In the genomic region with DNA sequence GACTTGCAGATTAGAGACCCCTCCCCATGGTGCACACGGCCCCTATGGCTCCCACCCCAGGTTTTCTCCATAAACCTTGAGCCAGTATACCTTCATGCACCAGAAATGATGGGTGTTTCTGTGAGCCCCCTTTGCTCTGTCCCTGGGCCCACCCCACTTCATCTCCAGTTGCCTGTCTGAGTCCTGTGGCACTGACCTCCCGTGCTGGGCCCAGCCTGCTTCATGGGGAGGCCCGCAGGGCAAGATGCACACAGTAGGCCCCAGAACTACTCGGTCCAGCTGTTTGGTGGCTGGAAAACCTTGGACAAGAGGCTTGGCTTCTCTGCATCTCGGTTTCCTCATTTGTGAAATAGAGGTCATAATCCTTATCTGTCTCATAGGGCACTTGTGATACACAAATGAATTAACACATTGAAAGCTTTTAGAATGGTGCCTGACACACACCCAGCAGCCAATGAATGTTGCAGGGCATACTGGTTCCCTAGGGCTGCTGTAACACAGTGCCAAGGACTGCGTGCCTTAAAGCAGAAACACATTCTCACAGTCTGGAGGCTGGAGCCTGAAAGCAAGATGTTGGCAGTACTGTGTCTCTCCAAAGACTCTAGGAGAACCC, we compare ENCODE assay signal across 20 cellular contexts. TPM values are rescaled to one million over a fixed set of nuclear protein-coding genes. Genes with fewer than 3 reads are reported as not detected.
"Had no signal": no experiment of that assay in that cellular context is flagged by ENCODE, and none has a peak within 500 bp of the region (broad histone marks: within the 10 kb centered on the region; RNA-seq: fewer than 3 reads in every experiment).

No MANE protein-coding gene starts in this region.

- H3K36me3 ChIP-seq: colonic mucosa, esophagus muscularis mucosa, heart right ventricle, neutrophil, right atrium auricular region, upper lobe of left lung had no signal

- H3K9me3 ChIP-seq: colonic mucosa, neutrophil had no signal

- H3K27ac Mint-ChIP-seq: activated naive CD8-positive, alpha-beta T cell; naive thymus-derived CD4-positive, alpha-beta T cell had no signal

- H3K4me1 Mint-ChIP-seq: naive thymus-derived CD4-positive, alpha-beta T cell had no signal

- H3K27me3 Mint-ChIP-seq: activated naive CD8-positive, alpha-beta T cell had no signal

- H3K27me3 ChIP-seq: colonic mucosa, esophagus muscularis mucosa, heart right ventricle, neutrophil, right atrium auricular region, upper lobe of left lung had no signal

- H3K4me3 ChIP-seq: colonic mucosa, esophagus muscularis mucosa, heart right ventricle, lung, right atrium auricular region, skin epidermis, upper lobe of left lung had no signal

- ATAC-seq: activated CD4-positive, CD25-positive, alpha-beta regulatory T cell treated with anti-CD3 and anti-CD28 coated beads, Interleukin-2, amount 50 U/mL, for 24 hours; naive thymus-derived CD4-positive, alpha-beta T cell had no signal

- H3K27ac ChIP-seq: colonic mucosa, esophagus muscularis mucosa, heart right ventricle, neutrophil, right atrium auricular region had no signal

- DNase-seq: activated CD4-positive, alpha-beta T cell treated with anti-CD3 and anti-CD28 coated beads, Interleukin-2, amount 50 U/mL, for 1 hour; activated CD8-positive, alpha-beta memory T cell treated with anti-CD3 and anti-CD28 coated beads for 24 hours; activated gamma-delta T cell treated with Interleukin-2 at 50 U/mL for 16 hours; amniotic stem cell; central memory CD4-positive, alpha-beta T cell; colonic mucosa; foreskin fibroblast; heart right ventricle; naive thymus-derived CD4-positive, alpha-beta T cell; stimulated activated CD4-positive, alpha-beta T cell treated with anti-CD3 and anti-CD28 coated beads, Interleukin-4, amount 100 ng/mL, for 24 hours; stimulated activated naive CD4-positive, alpha-beta T cell; substantia nigra had no signal

- H3K36me3 Mint-ChIP-seq: activated naive CD8-positive, alpha-beta T cell; naive thymus-derived CD4-positive, alpha-beta T cell had no signal

- H3K4me3 Mint-ChIP-seq: activated naive CD8-positive, alpha-beta T cell; naive thymus-derived CD4-positive, alpha-beta T cell had no signal

RNA-seq across cellular contexts. Expression of a gene that starts 58.4 kb away (rescaled TPM):
- polyA plus RNA-seq: naive thymus-derived CD4-positive, alpha-beta T cell had no signal
